12 cellular contexts compared by ENCODE assay signal in genomic region chr3:177451940-177452484, GRCh38.
DNase-seq lines count a peak whose midpoint lies in the region; ATAC-seq and TF ChIP-seq lines count a peak whose summit lies in the region.
"Had no signal": no experiment of that assay in that cellular context is flagged by ENCODE, and none has a peak within 500 bp of the region (broad histone marks: within the 10 kb centered on the region; RNA-seq: fewer than 3 reads in every experiment).

No MANE protein-coding gene starts in this region.

- H3K4me1 Mint-ChIP-seq in activated naive CD8-positive, alpha-beta T cell treated with anti-CD3 and anti-CD28 coated beads for 36 hours: peaks cover 19% of the 10 kb centered on the region

- H3K27me3 Mint-ChIP-seq in activated naive CD8-positive, alpha-beta T cell treated with anti-CD3 and anti-CD28 coated beads for 36 hours: no peaks in the 10 kb centered on the region
- H3K27me3 Mint-ChIP-seq: effector memory CD8-positive, alpha-beta T cell; natural killer cell treated with Interleukin-12 subunit alpha and Interleukin-12 subunit beta and Interleukin-15 and Interleukin-18, amount 100 ng/mL, for 72 hours had no signal

- POLR2A ChIA-PET in SK-N-SH (lab: Yijun Ruan, JAX): no interaction called here

- peaks cover 1% of the 10 kb centered on the region for H3K9me3 Mint-ChIP-seq in activated naive CD8-positive, alpha-beta T cell treated with anti-CD3 and anti-CD28 coated beads for 36 hours
- H3K9me3 Mint-ChIP-seq: effector memory CD8-positive, alpha-beta T cell; natural killer cell treated with Interleukin-12 subunit alpha and Interleukin-12 subunit beta and Interleukin-15 and Interleukin-18, amount 100 ng/mL, for 72 hours had no signal

- H3K36me3 ChIP-seq in SK-N-SH (replicated peaks in 1 of 2; ENCODE audit: control insufficient read depth in 1 of 2, insufficient read depth in 2 of 2, low read length in 1 of 2): no peaks in the 10 kb centered on the region
- H3K36me3 ChIP-seq in H7 (replicated peaks; ENCODE audit: control insufficient read depth, insufficient read depth, low read length): no peaks in the 10 kb centered on the region

- H3K27ac Mint-ChIP-seq in activated naive CD8-positive, alpha-beta T cell treated with anti-CD3 and anti-CD28 coated beads for 36 hours: no peak overlapping the region
- H3K27ac Mint-ChIP-seq: effector memory CD8-positive, alpha-beta T cell; natural killer cell treated with Interleukin-12 subunit alpha and Interleukin-12 subunit beta and Interleukin-15 and Interleukin-18, amount 100 ng/mL, for 72 hours had no signal

- CTCF ChIA-PET in SK-N-SH (lab: Yijun Ruan, JAX): interaction anchor here (0.7 to 1.1 kb wide), 2 partner anchors 10 to 876 kb away, joined by 3 to 4 read pairs; no protein-coding TSS in a partner anchor

- peak overlapping the region; percentile 74 to 79 for H3K27ac ChIP-seq in SK-N-SH (ENCODE audit: low read depth in 2 of 2, low read length in 1 of 2)

- ATAC-seq in omental fat pad (ENCODE audit: low FRiP score) (peak; percentile 46), HG02588 (IDR thresholded peaks at IDR 0.05; ENCODE audit: unreplicated experiment) (no peak)
- ATAC-seq: effector memory CD8-positive, alpha-beta T cell; natural killer cell treated with Interleukin-12 subunit alpha and Interleukin-12 subunit beta and Interleukin-15 and Interleukin-18, amount 100 ng/mL, for 72 hours had no signal

- TF ChIP-seq EP300 in SK-N-SH (IDR thresholded peaks at IDR 0.05; ENCODE audit: borderline replicate concordance in 1 of 2, low read depth in 1 of 2, low read length in 1 of 2): no peak

- H3K9ac ChIP-seq in SK-N-SH: peak overlapping the region; percentile 54; the same call in 1 of the 2 replicates

- no peaks in the 10 kb centered on the region for H3K9me2 ChIP-seq in SK-N-SH

- H3K27me3 ChIP-seq in SK-N-SH (ENCODE audit: insufficient read depth) (no peaks in the 10 kb centered on the region), H7 (ENCODE audit: control insufficient read depth, insufficient read depth, low read length) (no peaks in the 10 kb centered on the region)

- no peaks in the 10 kb centered on the region for H4K20me1 ChIP-seq in SK-N-SH (ENCODE audit: insufficient read depth)

- H3K4me3 Mint-ChIP-seq in activated naive CD8-positive, alpha-beta T cell treated with anti-CD3 and anti-CD28 coated beads for 36 hours: no peak overlapping the region
- H3K4me3 Mint-ChIP-seq: effector memory CD8-positive, alpha-beta T cell; natural killer cell treated with Interleukin-12 subunit alpha and Interleukin-12 subunit beta and Interleukin-15 and Interleukin-18, amount 100 ng/mL, for 72 hours had no signal

- no peaks in the 10 kb centered on the region for H3K9me3 ChIP-seq in SK-N-SH

- H3K4me3 ChIP-seq in SK-N-SH (ENCODE audit: low read depth in 2 of 2, low read length in 1 of 2) (no peak overlapping the region), fibroblast of pulmonary artery (replicated peaks; ENCODE audit: low read depth, low read length) (no peak overlapping the region), H7 (ENCODE audit: insufficient read depth, low read depth, low read length) (no peak overlapping the region)

- H3K4me2 ChIP-seq in SK-N-SH: peak overlapping the region; percentile 39; the same call in 1 of the 2 replicates

- WGBS in SK-N-SH (ENCODE audit: low lambda C conversion rate): 24% methylated on average over 3 of the region's 3 CpGs

- H3K4me1 ChIP-seq in SK-N-SH (ENCODE audit: control insufficient read depth in 1 of 2, insufficient read depth in 2 of 2, low read depth in 1 of 2, low read length in 1 of 2): peaks cover 8 to 19% of the 10 kb centered on the region in 2 experiments; a peak in 3 of 4 replicates

- H2AFZ ChIP-seq in SK-N-SH (ENCODE audit: low read depth): peak overlapping the region; percentile 61; the same call in 1 of the 2 replicates

- peaks cover 8% of the 10 kb centered on the region for H3F3A ChIP-seq in SK-N-SH (replicated peaks; ENCODE audit: insufficient read depth)

- no peaks in the 10 kb centered on the region for H3K36me3 Mint-ChIP-seq in activated naive CD8-positive, alpha-beta T cell treated with anti-CD3 and anti-CD28 coated beads for 36 hours
- H3K36me3 Mint-ChIP-seq: natural killer cell treated with Interleukin-12 subunit alpha and Interleukin-12 subunit beta and Interleukin-15 and Interleukin-18, amount 100 ng/mL, for 72 hours had no signal

- TF ChIP-seq CTCF in SK-N-SH (IDR thresholded peaks at IDR 0.05) (no peak), fibroblast of pulmonary artery (IDR thresholded peaks at IDR 0.05; ENCODE audit: low read length, missing control alignments) (no peak), omental fat pad (IDR thresholded peaks at IDR 0.05) (no peak)

- no peaks in the 10 kb centered on the region for H3K79me2 ChIP-seq in SK-N-SH (ENCODE audit: insufficient read depth)

- TF ChIP-seq RAD21 in SK-N-SH (IDR thresholded peaks at IDR 0.05; ENCODE audit: low read length): no peak

- peak; percentile 61 for DNase-seq in COLO829 (ENCODE audit: low spot score)
- peak; percentile 36 for DNase-seq in SK-N-SH
- peak; percentile 80 for DNase-seq in fibroblast of pulmonary artery (ENCODE audit: low read depth)
- no peak for DNase-seq in omental fat pad (ENCODE audit: low spot score)
- DNase-seq in activated naive CD8-positive, alpha-beta T cell treated with anti-CD3 and anti-CD28 coated beads for 36 hours: no peak
- no peak for DNase-seq in NCI-H1436 (lab: John Stamatoyannopoulos, UW)
- no peak for DNase-seq in H7
- DNase-seq: Calu3; effector memory CD8-positive, alpha-beta T cell; stimulated activated CD8-positive, alpha-beta memory T cell treated with anti-CD3 and anti-CD28 coated beads, Interleukin-4, amount 100 ng/mL, for 48 hours had no signal

TF ChIP-seq in SK-N-SH, 30 proteins besides CTCF, POLR2A, EP300 and RAD21:
- TF ChIP-seq MEF2A (IDR thresholded peaks at IDR 0.05; ENCODE audit: borderline replicate concordance, low read depth) (peak; percentile 86), CHD2 (IDR thresholded peaks at IDR 0.05; ENCODE audit: low read length, partially characterized antibody) (no peak), MAX (IDR thresholded peaks at IDR 0.05; ENCODE audit: low read depth) (no peak), NRF1 (IDR thresholded peaks at IDR 0.05; ENCODE audit: low read depth, low read length) (no peak), RFX5 (IDR thresholded peaks at IDR 0.05; ENCODE audit: low read length) (no peak), RCOR1 (IDR thresholded peaks at IDR 0.05; ENCODE audit: low read length) (peak; percentile 36), PBX3 (IDR thresholded peaks at IDR 0.05) (peak; percentile 61; the same call in 1 of the 2 replicates), NFIC (IDR thresholded peaks at IDR 0.05; ENCODE audit: borderline replicate concordance) (peak; percentile 49; the same call in 1 of the 2 replicates), TEAD4 (IDR thresholded peaks at IDR 0.05; ENCODE audit: borderline replicate concordance, insufficient read depth) (no peak), GATA2 (CRISPR knock-in tag; IDR thresholded peaks at IDR 0.05) (peak; percentile 55)
TF ChIP-seq in SK-N-SH: peak in this region for 5.

Comparison
In these comparisons a context has a peak if more than half of its experiments do, and no peak if none do; other contexts are left out.
1. DNase-seq: peak in COLO829 (single experiment), SK-N-SH (single experiment) and fibroblast of pulmonary artery (single experiment); none in omental fat pad (single experiment), activated naive CD8-positive, alpha-beta T cell treated with anti-CD3 and anti-CD28 coated beads for 36 hours (single experiment), NCI-H1436 (single experiment) and H7 (single experiment).